Comparison of ENCODE assay signal across 17 cellular contexts in genomic region chr7:21028990-21029337, GRCh38.
"Had no signal": no experiment of that assay in that cellular context is flagged by ENCODE, and none has a peak within 500 bp of the region (broad histone marks: within the 10 kb centered on the region; RNA-seq: fewer than 3 reads in every experiment).

No MANE protein-coding gene starts in this region.

- DNase-seq: activated B cell treated with CpG ODN at 0.5 μM for 24 hours; activated CD4-positive, alpha-beta T cell treated with anti-CD3 and anti-CD28 coated beads, Interleukin-2, amount 10 ng/mL, durations not matched to agents 24 days and 14 days; activated CD8-positive, alpha-beta memory T cell treated with anti-CD3 and anti-CD28 coated beads for 24 hours; activated naive CD4-positive, alpha-beta T cell treated with anti-CD3 and anti-CD28 coated beads, Interleukin-2, amount 10 ng/mL, durations not matched to agents 7 days and 5 days; adrenal gland; caudate nucleus; colonic mucosa; effector CD8-positive, alpha-beta T cell; heart right ventricle; left ventricle myocardium superior; small intestine had no signal

- H3K4me3 ChIP-seq: adrenal gland, colonic mucosa, heart right ventricle, thyroid gland had no signal

- H3K27me3 Mint-ChIP-seq: activated B cell treated with CpG ODN at 0.5 μM for 24 hours; activated CD4-positive, alpha-beta T cell treated with anti-CD3 and anti-CD28 coated beads, Interleukin-2, amount 10 ng/mL, durations not matched to agents 24 days and 14 days; activated naive CD4-positive, alpha-beta T cell treated with anti-CD3 and anti-CD28 coated beads, Interleukin-2, amount 10 ng/mL, durations not matched to agents 7 days and 5 days had no signal

- H3K27me3 ChIP-seq: adrenal gland, colonic mucosa, thyroid gland had no signal

- H3K4me1 ChIP-seq: adrenal gland, colonic mucosa, heart right ventricle, parathyroid adenoma had no signal

- H3K27ac Mint-ChIP-seq: activated B cell treated with CpG ODN at 0.5 μM for 24 hours; activated CD4-positive, alpha-beta T cell treated with anti-CD3 and anti-CD28 coated beads, Interleukin-2, amount 10 ng/mL, durations not matched to agents 24 days and 14 days; activated naive CD4-positive, alpha-beta T cell treated with anti-CD3 and anti-CD28 coated beads, Interleukin-2, amount 10 ng/mL, durations not matched to agents 7 days and 5 days; activated T-helper 17 cell treated with anti-CD3 and anti-CD28 coated beads, Interleukin-2, amount 50 U/mL, for 72 hours had no signal

- H3K36me3 Mint-ChIP-seq: activated naive CD4-positive, alpha-beta T cell treated with anti-CD3 and anti-CD28 coated beads, Interleukin-2, amount 10 ng/mL, durations not matched to agents 7 days and 5 days had no signal

- H3K9me3 Mint-ChIP-seq: activated B cell treated with CpG ODN at 0.5 μM for 24 hours; activated CD4-positive, alpha-beta T cell treated with anti-CD3 and anti-CD28 coated beads, Interleukin-2, amount 10 ng/mL, durations not matched to agents 24 days and 14 days; activated naive CD4-positive, alpha-beta T cell treated with anti-CD3 and anti-CD28 coated beads, Interleukin-2, amount 10 ng/mL, durations not matched to agents 7 days and 5 days; activated T-helper 17 cell treated with anti-CD3 and anti-CD28 coated beads, Interleukin-2, amount 50 U/mL, for 72 hours; nephron had no signal

- H2AFZ ChIP-seq: parathyroid adenoma had no signal

- H3K4me1 Mint-ChIP-seq: activated B cell treated with CpG ODN at 0.5 μM for 24 hours; activated CD4-positive, alpha-beta T cell treated with anti-CD3 and anti-CD28 coated beads, Interleukin-2, amount 10 ng/mL, durations not matched to agents 24 days and 14 days; activated naive CD4-positive, alpha-beta T cell treated with anti-CD3 and anti-CD28 coated beads, Interleukin-2, amount 10 ng/mL, durations not matched to agents 7 days and 5 days; activated T-helper 17 cell treated with anti-CD3 and anti-CD28 coated beads, Interleukin-2, amount 50 U/mL, for 72 hours; nephron had no signal

- H3K4me3 Mint-ChIP-seq: activated B cell treated with CpG ODN at 0.5 μM for 24 hours; activated CD4-positive, alpha-beta T cell treated with anti-CD3 and anti-CD28 coated beads, Interleukin-2, amount 10 ng/mL, durations not matched to agents 24 days and 14 days; activated naive CD4-positive, alpha-beta T cell treated with anti-CD3 and anti-CD28 coated beads, Interleukin-2, amount 10 ng/mL, durations not matched to agents 7 days and 5 days; activated T-helper 17 cell treated with anti-CD3 and anti-CD28 coated beads, Interleukin-2, amount 50 U/mL, for 72 hours; nephron had no signal

- H3K36me3 ChIP-seq: adrenal gland, colonic mucosa, heart right ventricle, thyroid gland had no signal

- H3K27ac ChIP-seq: adrenal gland, colonic mucosa, heart right ventricle, parathyroid adenoma, thyroid gland had no signal

- H3K9ac ChIP-seq: parathyroid adenoma had no signal

- FAIRE-seq: frontal cortex, keratinocyte, small intestine had no signal

- H3K9me3 ChIP-seq: adrenal gland, colonic mucosa, heart right ventricle, thyroid gland had no signal
